7 cellular contexts compared by ENCODE assay signal in the genomic region with DNA sequence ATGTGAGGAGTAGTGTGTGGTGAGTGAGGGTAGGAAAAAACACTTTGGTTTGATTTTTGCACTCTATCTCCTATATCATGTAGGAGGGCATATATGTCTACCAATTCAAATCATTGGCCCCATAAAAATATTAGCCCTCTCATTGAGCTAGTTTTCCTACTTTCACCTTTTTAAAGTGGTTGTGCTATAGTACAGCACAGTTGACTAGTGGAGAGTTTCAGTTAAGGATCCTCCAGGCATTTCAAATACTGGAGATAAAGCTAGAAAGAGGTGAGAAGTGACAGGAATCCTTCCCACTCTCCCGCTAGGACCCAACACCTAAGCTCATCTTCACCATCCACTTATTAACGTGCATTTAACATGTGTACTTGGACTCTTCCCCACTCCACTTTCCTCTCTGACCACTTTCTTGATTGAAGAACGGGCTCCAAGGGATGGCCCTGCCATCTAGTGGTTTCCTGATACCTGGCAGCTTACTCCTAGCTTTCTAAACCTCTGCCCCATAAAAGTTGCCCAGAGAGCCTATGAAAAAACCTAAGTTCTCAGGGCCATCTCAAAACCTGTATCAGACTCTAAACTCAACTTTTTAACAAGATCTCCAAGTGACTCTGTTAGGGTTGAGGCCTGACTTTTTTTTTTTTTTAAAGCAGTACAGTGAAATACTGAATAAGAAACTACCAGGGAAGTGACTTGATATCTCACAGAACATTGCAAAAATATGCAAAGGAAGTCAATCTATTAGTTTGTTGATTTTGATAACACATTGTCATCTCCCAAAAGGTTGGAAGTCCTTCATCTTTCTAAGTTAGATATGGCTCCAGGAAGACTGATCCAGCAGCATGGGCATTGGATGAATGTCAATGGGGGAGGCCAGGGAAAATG. TPM values are rescaled to one million over a fixed set of nuclear protein-coding genes. Genes with fewer than 3 reads are reported as not detected.
A peak's percentile ranks its signal among the peaks of the same experiment; 100 is the strongest.
DNase-seq lines count a peak whose midpoint lies in the region; ATAC-seq, FAIRE-seq and TF ChIP-seq lines count a peak whose summit lies in the region.

No MANE protein-coding gene starts in this region.

- H3K4me3 ChIP-seq in KMS-11 (IDR thresholded peaks at IDR 0.05; ENCODE audit: insufficient read depth, low read depth, low read length) (no peak overlapping the region), PC-9 (no peak overlapping the region), colonic mucosa (no peak overlapping the region), right lobe of liver (no peak overlapping the region)

- CTCF ChIA-PET in PC-9 (lab: Charles Lee): interaction anchor here (0.6 to 5.2 kb wide), 12 partner anchors 19 to 420 kb away, joined by 3 to 70 read pairs (median 4); partner anchors contain the start of gene IL12A

- WGBS in right lobe of liver (ENCODE audit: insufficient coverage, low coverage, low lambda C conversion rate, missing lambda C conversion rate): 10% methylated on average over 3 of the region's 3 CpGs

- DNase-seq in ELF-1 (ENCODE audit: low read depth, low spot score): peak; percentile 53
- peak; percentile 60 to 61 for DNase-seq in PC-9
- DNase-seq in colonic mucosa: peak; percentile 43
- DNase-seq in right lobe of liver: peak in 2 of 3 donors; percentile 27 to 58
- DNase-seq in urothelium cell line (ENCODE audit: low spot score): peak; percentile 70

- H4K20me1 ChIP-seq in KMS-11 (ENCODE audit: insufficient read depth) (no peaks in the 10 kb centered on the region), PC-9 (ENCODE audit: insufficient read depth) (no peaks in the 10 kb centered on the region)

- peak; percentile 40 for ATAC-seq in GM21381 (IDR thresholded peaks at IDR 0.05; ENCODE audit: unreplicated experiment)
- ATAC-seq in right lobe of liver: peak; percentile 90 to 92 (median 90)

- H3K36me3 ChIP-seq in KMS-11 (ENCODE audit: insufficient read depth): no peaks in the 10 kb centered on the region
- H3K36me3 ChIP-seq in PC-9 (ENCODE audit: low read depth): no peaks in the 10 kb centered on the region
- no peaks in the 10 kb centered on the region for H3K36me3 ChIP-seq in colonic mucosa
- H3K36me3 ChIP-seq in right lobe of liver: no peaks in the 10 kb centered on the region

- FAIRE-seq in urothelium cell line (lab: Jason Lieb, UNC): no peak

- H3K9me3 ChIP-seq in PC-9 (ENCODE audit: insufficient read depth, low read depth) (no peaks in the 10 kb centered on the region), colonic mucosa (no peaks in the 10 kb centered on the region), right lobe of liver (no peaks in the 10 kb centered on the region)

- TF ChIP-seq POLR2A in right lobe of liver (IDR thresholded peaks at IDR 0.05): no peak

- BruUV-seq in PC-9 (replicated peaks; lab: Mats Ljungman, UMichigan): no TSS peak

- H3K9me2 ChIP-seq in PC-9 (ENCODE audit: insufficient read depth): no peaks in the 10 kb centered on the region

- H3K9ac ChIP-seq in KMS-11 (no peak overlapping the region), colonic mucosa (ENCODE audit: low read depth in 2 of 2, low read length in 2 of 2) (no peak overlapping the region)

- POLR2A ChIA-PET in PC-9 (lab: Charles Lee; ENCODE audit: unreplicated experiment): interaction anchor here (0.6 kb wide), 1 partner anchor 114 kb away, joined by 6 read pairs; no protein-coding TSS in a partner anchor

- intact Hi-C loops in PC-9 (cut with micrococcal nuclease; ENCODE audit: unreplicated experiment): loop anchor here (1.0 to 2.0 kb wide), 4 partner anchors 121 to 743 kb away; no protein-coding TSS in a partner anchor
- intact Hi-C loops in colonic mucosa (cut with DNase I): loop anchor here (5.0 to 10.0 kb wide), 3 partner anchors 179 to 744 kb away; no protein-coding TSS in a partner anchor
- intact Hi-C loops in right lobe of liver (cut with DNase I): loop anchor here (5.0 to 10.0 kb wide), 2 partner anchors 119 to 122 kb away; no protein-coding TSS in a partner anchor

- H3K27me3 ChIP-seq in KMS-11 (ENCODE audit: insufficient read depth, low read depth) (no peaks in the 10 kb centered on the region), PC-9 (ENCODE audit: insufficient read depth, low read depth) (no peaks in the 10 kb centered on the region), colonic mucosa (no peaks in the 10 kb centered on the region), right lobe of liver (no peaks in the 10 kb centered on the region)

- no peak overlapping the region for H3K27ac ChIP-seq in KMS-11
- H3K27ac ChIP-seq in PC-9: no peak overlapping the region
- no peak overlapping the region for H3K27ac ChIP-seq in colonic mucosa
- no peak overlapping the region for H3K27ac ChIP-seq in right lobe of liver

- TF ChIP-seq CTCF in KMS-11 (conservative IDR thresholded peaks at IDR 0.05; ENCODE audit: low read depth, low read length) (peak; percentile 89), PC-9 (conservative IDR thresholded peaks at IDR 0.05) (peak; percentile 96), colonic mucosa (IDR thresholded peaks at IDR 0.05) (peak; percentile 55), right lobe of liver (IDR thresholded peaks at IDR 0.05) (peak; percentile 72 to 85 (median 82))

- H2AFZ ChIP-seq in KMS-11 (ENCODE audit: low read depth): no peak overlapping the region; the same call in 1 of the 2 replicates
- no peak overlapping the region for H2AFZ ChIP-seq in PC-9

- peak overlapping the region; percentile 56 for H3K4me2 ChIP-seq in KMS-11
- H3K4me2 ChIP-seq in PC-9: no peak overlapping the region

- H3K4me1 ChIP-seq in KMS-11 (ENCODE audit: low read depth, poor library complexity, severe bottlenecking) (peaks cover 78% of the 10 kb centered on the region), PC-9 (replicated peaks; ENCODE audit: insufficient read depth) (no peaks in the 10 kb centered on the region), colonic mucosa (no peaks in the 10 kb centered on the region), right lobe of liver (no peaks in the 10 kb centered on the region)

- H3K79me2 ChIP-seq in KMS-11 (ENCODE audit: insufficient read depth, low read depth) (no peaks in the 10 kb centered on the region), PC-9 (ENCODE audit: low read depth) (no peaks in the 10 kb centered on the region)

- peaks cover 4% of the 10 kb centered on the region; the same call in 1 of the 2 replicates for H3F3A ChIP-seq in PC-9 (ENCODE audit: insufficient read depth, low read depth)

RNA-seq across cellular contexts. Expression of gene IL12A, which starts 17.9 kb away (rescaled TPM):
- total RNA-seq in PC-9 (2021) (0.28 and 0.40 TPM in 2 replicates), colonic mucosa (under 1 TPM; 0.25 to 0.69 TPM), right lobe of liver (under 1 TPM in 1 of 6 experiments, not detected in 5; 0.55 TPM)
